ENCODE assay signal across 12 cellular contexts in the genomic region with DNA sequence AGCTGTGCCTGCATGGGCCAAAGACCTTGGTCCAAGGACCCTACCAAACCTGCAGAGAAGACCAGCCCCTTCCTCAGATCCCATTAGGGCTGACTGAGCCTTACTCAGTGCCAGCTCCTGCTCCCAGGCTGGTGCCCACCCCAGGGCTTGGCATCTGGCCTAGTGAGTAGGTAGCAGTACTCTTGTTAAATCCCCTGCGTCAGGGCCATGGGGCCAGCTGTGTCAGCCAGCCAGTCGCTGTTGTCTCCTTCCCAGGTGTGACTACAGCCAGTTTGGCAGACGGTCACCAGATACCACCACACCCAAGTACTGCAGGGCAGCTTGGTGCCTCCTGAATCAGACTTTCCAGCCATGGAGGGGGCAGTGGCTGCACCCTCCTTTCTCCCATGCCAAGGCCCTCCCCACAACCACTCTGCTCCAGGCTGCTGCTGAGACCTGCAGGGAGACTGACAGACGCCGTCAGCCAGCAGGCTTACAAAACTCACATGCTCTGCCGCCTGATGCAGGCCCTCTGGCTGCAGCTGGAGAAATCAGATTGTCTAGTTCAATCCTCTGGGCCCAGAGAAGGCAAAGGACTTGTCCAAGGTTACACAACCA. TPM values are rescaled to one million over a fixed set of nuclear protein-coding genes. Genes with fewer than 3 reads are reported as not detected.
DNase-seq lines count a peak whose midpoint lies in the region; ATAC-seq and TF ChIP-seq lines count a peak whose summit lies in the region.
"Had no signal": no experiment of that assay in that cellular context is flagged by ENCODE, and none has a peak within 500 bp of the region (broad histone marks: within the 10 kb centered on the region; RNA-seq: fewer than 3 reads in every experiment).

No MANE protein-coding gene starts in this region.

- RAD21 ChIA-PET in HCT116 (lab: Charles Lee; ENCODE audit: low non-redundant PET in 1 of 2, low total read pairs in 2 of 2, uncharacterized antibody in 2 of 2, unreplicated experiment in 2 of 2) = no interaction called here

- H2AFZ ChIP-seq in HCT116 (ENCODE audit: low read depth, low read length, poor library complexity, severe bottlenecking) = no peak overlapping the region
- no peak overlapping the region for H2AFZ ChIP-seq in smooth muscle cell (ENCODE audit: low read depth)

- H3K9me3 ChIP-seq in HCT116 (ENCODE audit: control insufficient read depth in 1 of 2, insufficient read depth in 1 of 2, low read depth in 1 of 2, low read length in 2 of 2) (no peaks in the 10 kb centered on the region), iPS-18a (ENCODE audit: control insufficient read depth, low read depth, low read length) (no peaks in the 10 kb centered on the region), smooth muscle cell (replicated peaks; ENCODE audit: low read depth) (no peaks in the 10 kb centered on the region)
- H3K9me3 ChIP-seq: HAP-1 had no signal

- H3K4me2 ChIP-seq in HCT116 (ENCODE audit: low read length) (peak overlapping the region; percentile 81), smooth muscle cell (peak overlapping the region; percentile 20)

- H3K4me3 Mint-ChIP-seq in stimulated activated naive CD8-positive, alpha-beta T cell treated with anti-CD3 and anti-CD28 coated beads, Interleukin-15, amount 100 ng/mL, for 72 hours = no peak overlapping the region
- H3K4me3 Mint-ChIP-seq in activated T-cell treated with anti-CD3 and anti-CD28 coated beads, Interleukin-2, amount 50 U/mL, for 72 hours = no peak overlapping the region

- POLR2A ChIA-PET in HCT116 (lab: Charles Lee) = interaction anchor here (0.8 to 1.6 kb wide), 4 partner anchors 9 to 382 kb away, joined by 3 to 5 read pairs (median 4); no protein-coding TSS in a partner anchor

- CTCF ChIA-PET in HCT116 (lab: Charles Lee) = interaction anchor here (0.8 to 1.1 kb wide), 3 partner anchors 12 to 37 kb away, joined by 3 to 5 read pairs (median 3); no protein-coding TSS in a partner anchor

- H4K20me1 ChIP-seq in HCT116 (ENCODE audit: insufficient read depth) = no peaks in the 10 kb centered on the region
- H4K20me1 ChIP-seq in smooth muscle cell (ENCODE audit: low read depth) = no peaks in the 10 kb centered on the region

- WGBS in smooth muscle cell (ENCODE audit: low lambda C conversion rate) = 53% methylated on average over 6 of the region's 6 CpGs

- H3K27ac ChIP-seq in HCT116 (ENCODE audit: low read depth, low read length) (peak overlapping the region; percentile 15; the same call in 1 of the 2 replicates), iPS-18a (ENCODE audit: low read length) (no peak overlapping the region), smooth muscle cell (ENCODE audit: low read depth) (peak overlapping the region; percentile 74), caudate nucleus (ENCODE audit: low read depth, low read length) (no peak overlapping the region)

- no peak overlapping the region for H3K27ac Mint-ChIP-seq in stimulated activated naive CD8-positive, alpha-beta T cell treated with anti-CD3 and anti-CD28 coated beads, Interleukin-15, amount 100 ng/mL, for 72 hours
- H3K27ac Mint-ChIP-seq in activated T-cell treated with anti-CD3 and anti-CD28 coated beads, Interleukin-2, amount 50 U/mL, for 72 hours = no peak overlapping the region

- no TSS peak for BruUV-seq in HCT116 (replicated peaks; lab: Mats Ljungman, UMichigan)

- H3K9me3 Mint-ChIP-seq in stimulated activated naive CD8-positive, alpha-beta T cell treated with anti-CD3 and anti-CD28 coated beads, Interleukin-15, amount 100 ng/mL, for 72 hours = no peaks in the 10 kb centered on the region
- no peaks in the 10 kb centered on the region for H3K9me3 Mint-ChIP-seq in activated T-cell treated with anti-CD3 and anti-CD28 coated beads, Interleukin-2, amount 50 U/mL, for 72 hours

- H3K27me3 Mint-ChIP-seq in stimulated activated naive CD8-positive, alpha-beta T cell treated with anti-CD3 and anti-CD28 coated beads, Interleukin-15, amount 100 ng/mL, for 72 hours = peaks cover 46% of the 10 kb centered on the region
- H3K27me3 Mint-ChIP-seq in activated T-cell treated with anti-CD3 and anti-CD28 coated beads, Interleukin-2, amount 50 U/mL, for 72 hours (ENCODE audit: low read depth) = peaks cover 17% of the 10 kb centered on the region

- peaks cover 4% of the 10 kb centered on the region for H3F3A ChIP-seq in smooth muscle cell (ENCODE audit: low read depth)

- no peak for ATAC-seq in HCT116
- ATAC-seq in stimulated activated naive CD8-positive, alpha-beta T cell treated with anti-CD3 and anti-CD28 coated beads, Interleukin-15, amount 100 ng/mL, for 72 hours = no peak
- ATAC-seq in activated T-cell treated with anti-CD3 and anti-CD28 coated beads, Interleukin-2, amount 50 U/mL, for 72 hours (replicated peaks in 1 of 2) = no peak

- peaks cover 7% of the 10 kb centered on the region for H3K4me1 Mint-ChIP-seq in stimulated activated naive CD8-positive, alpha-beta T cell treated with anti-CD3 and anti-CD28 coated beads, Interleukin-15, amount 100 ng/mL, for 72 hours
- peaks cover 5% of the 10 kb centered on the region for H3K4me1 Mint-ChIP-seq in activated T-cell treated with anti-CD3 and anti-CD28 coated beads, Interleukin-2, amount 50 U/mL, for 72 hours (ENCODE audit: low read depth)

- TF ChIP-seq CTCF in HCT116 (IDR thresholded peaks at IDR 0.05 in 2 of 3, conservative IDR thresholded peaks at IDR 0.05 in 1 of 3; ENCODE audit: borderline replicate concordance in 1 of 3, insufficient read depth in 1 of 3, low read depth in 2 of 3, low read length in 2 of 3) = no peak
- TF ChIP-seq CTCF in smooth muscle cell (IDR thresholded peaks at IDR 0.05; ENCODE audit: borderline replicate concordance, insufficient read depth, poor library complexity, severe bottlenecking) = no peak

- peaks cover 64 to 86% of the 10 kb centered on the region in 2 experiments for H3K4me1 ChIP-seq in HCT116 (ENCODE audit: control insufficient read depth in 1 of 2, insufficient read depth in 2 of 2, low read length in 2 of 2)
- peaks cover 51% of the 10 kb centered on the region for H3K4me1 ChIP-seq in iPS-18a (ENCODE audit: control insufficient read depth, low read depth, low read length)
- peaks cover 23% of the 10 kb centered on the region for H3K4me1 ChIP-seq in smooth muscle cell (ENCODE audit: low read depth)

- DNase-seq in HCT116 (ENCODE audit: low read depth, low spot score) (no peak), amniotic epithelial cell (ENCODE audit: low read depth) (peak; percentile 46), smooth muscle cell (lab: John Stamatoyannopoulos, UW; ENCODE audit: unreplicated experiment) (no peak), cerebellum (ENCODE audit: low spot score) (no peak), caudate nucleus (lab: John Stamatoyannopoulos, UW) (no peak)
- DNase-seq in stimulated activated naive CD8-positive, alpha-beta T cell treated with anti-CD3 and anti-CD28 coated beads, Interleukin-15, amount 100 ng/mL, for 72 hours = no peak
- DNase-seq in activated T-cell treated with anti-CD3 and anti-CD28 coated beads, Interleukin-2, amount 50 U/mL, for 72 hours = no peak
- DNase-seq: NCI-H2227 treated with DMSO at 0.1 percent for 48 hours had no signal

- H3K4me3 ChIP-seq in HCT116 (replicated peaks in 1 of 2; ENCODE audit: low read depth in 1 of 2, low read length in 2 of 2) = peak overlapping the region in 1 of 2 experiments; percentile 3; a peak in 1 of 4 replicates
- H3K4me3 ChIP-seq in iPS-18a (ENCODE audit: low read length) = peak overlapping the region; percentile 88
- H3K4me3 ChIP-seq in smooth muscle cell = no peak overlapping the region
- H3K4me3 ChIP-seq: HAP-1 had no signal

- intact Hi-C loops in HCT116 (cut with micrococcal nuclease) = no loop called here

- peak overlapping the region; percentile 62 for H3K9ac ChIP-seq in HCT116 (ENCODE audit: low read length)
- peak overlapping the region; percentile 8 for H3K9ac ChIP-seq in iPS-18a (ENCODE audit: low read length)
- H3K9ac ChIP-seq in smooth muscle cell (ENCODE audit: low read depth) = peak overlapping the region; percentile 54

- H3K9me2 ChIP-seq in HCT116 (ENCODE audit: insufficient read depth) = no peaks in the 10 kb centered on the region

- H3K36me3 ChIP-seq in HCT116 (ENCODE audit: control insufficient read depth in 1 of 2, insufficient read depth in 2 of 2, low read length in 2 of 2) (peaks cover 0 to 6% of the 10 kb centered on the region in 2 experiments; a peak in 1 of 4 replicates), iPS-18a (ENCODE audit: control insufficient read depth, low read depth, low read length) (peaks cover 31% of the 10 kb centered on the region), smooth muscle cell (ENCODE audit: low read depth) (no peaks in the 10 kb centered on the region)

- H3K27me3 ChIP-seq in HCT116 (ENCODE audit: insufficient read depth, low read length) (no peaks in the 10 kb centered on the region), iPS-18a (ENCODE audit: control insufficient read depth, insufficient read depth, low read length) (no peaks in the 10 kb centered on the region), smooth muscle cell (ENCODE audit: low read depth) (no peaks in the 10 kb centered on the region)

- H3K36me3 Mint-ChIP-seq in activated T-cell treated with anti-CD3 and anti-CD28 coated beads, Interleukin-2, amount 50 U/mL, for 72 hours (ENCODE audit: insufficient read depth in 2 of 2) = no peaks in the 10 kb centered on the region

- H3K79me2 ChIP-seq in HCT116 (ENCODE audit: insufficient read depth, low read length) (no peaks in the 10 kb centered on the region; the same call in 1 of the 2 replicates), smooth muscle cell (ENCODE audit: low read depth) (no peaks in the 10 kb centered on the region)

- TF ChIP-seq POLR2A in HCT116 (IDR thresholded peaks at IDR 0.05; ENCODE audit: borderline replicate concordance, extremely low read depth, insufficient read depth, insufficient read length) = no peak

- TF ChIP-seq RAD21 in HCT116 (IDR thresholded peaks at IDR 0.05; ENCODE audit: low read depth) = no peak

RNA-seq across cellular contexts. Expression of gene TENT5B, which starts 3.0 kb away (rescaled TPM):
- total RNA-seq in HCT116 (2021; ENCODE audit: unreplicated experiment) (5.7 TPM), smooth muscle cell (8.5 and 11.0 TPM in 2 replicates), cerebellum (0.18 TPM)
- polyA plus RNA-seq in HCT116 (2012) = 5.8 and 6.0 TPM in 2 replicates
- polyA plus RNA-seq in smooth muscle cell = 12.7 and 24.8 TPM in 2 replicates
- under 1 TPM in 1 of 2 donors, not detected in 1; 0.19 TPM for total RNA-seq in activated T-cell treated with anti-CD3 and anti-CD28 coated beads, Interleukin-2, amount 50 U/mL, for 72 hours
- total RNA-seq: T-helper 1 cell treated with Interleukin-12 subunit alpha and Interleukin-12 subunit beta and Interleukin-4 antibody, amounts not matched to agents 30 ng/mL and 1 ng/mL, for 36 hours had no signal

RNA-seq across cellular contexts. Expression of gene TRNP1, which starts 16.2 kb away (rescaled TPM):
- total RNA-seq in HCT116 (2021; ENCODE audit: unreplicated experiment) (76.9 TPM), smooth muscle cell (4.4 and 14.1 TPM in 2 replicates), cerebellum (8.1 TPM)
- 25.0 and 39.1 TPM in 2 replicates for polyA plus RNA-seq in HCT116 (2012)
- 18.6 and 19.9 TPM in 2 replicates for polyA plus RNA-seq in smooth muscle cell
- under 1 TPM; 0.49 to 0.96 TPM for total RNA-seq in activated T-cell treated with anti-CD3 and anti-CD28 coated beads, Interleukin-2, amount 50 U/mL, for 72 hours

RNA-seq across cellular contexts. Expression of gene KDF1, which starts 49.4 kb away (rescaled TPM):
- total RNA-seq in HCT116 (2021; ENCODE audit: unreplicated experiment) (23.0 TPM), smooth muscle cell (2.5 and 2.7 TPM in 2 replicates), cerebellum (not detected)
- polyA plus RNA-seq in HCT116 (2012) = 27.4 and 29.6 TPM in 2 replicates
- 0.96 and 10.0 TPM in 2 replicates for polyA plus RNA-seq in smooth muscle cell
- 1 to 10 TPM; 1.1 TPM for total RNA-seq in activated T-cell treated with anti-CD3 and anti-CD28 coated beads, Interleukin-2, amount 50 U/mL, for 72 hours
- total RNA-seq: dermis microvascular lymphatic vessel endothelial cell; T-helper 1 cell treated with Interleukin-12 subunit alpha and Interleukin-12 subunit beta and Interleukin-4 antibody, amounts not matched to agents 30 ng/mL and 1 ng/mL, for 36 hours had no signal

Comparison
In these comparisons a context has a peak if more than half of its experiments do, and no peak if none do; other contexts are left out.
1. H3K27ac ChIP-seq: peak in HCT116 (single experiment) and smooth muscle cell (single experiment); none in iPS-18a (single experiment) and caudate nucleus (single experiment).
2. H3K9ac ChIP-seq: peak in every context shown above with its lines; median percentile 62 in HCT116; 54 in smooth muscle cell; 8 in iPS-18a.